Comparison of ENCODE assay signal across 16 cellular contexts in the genomic region with DNA sequence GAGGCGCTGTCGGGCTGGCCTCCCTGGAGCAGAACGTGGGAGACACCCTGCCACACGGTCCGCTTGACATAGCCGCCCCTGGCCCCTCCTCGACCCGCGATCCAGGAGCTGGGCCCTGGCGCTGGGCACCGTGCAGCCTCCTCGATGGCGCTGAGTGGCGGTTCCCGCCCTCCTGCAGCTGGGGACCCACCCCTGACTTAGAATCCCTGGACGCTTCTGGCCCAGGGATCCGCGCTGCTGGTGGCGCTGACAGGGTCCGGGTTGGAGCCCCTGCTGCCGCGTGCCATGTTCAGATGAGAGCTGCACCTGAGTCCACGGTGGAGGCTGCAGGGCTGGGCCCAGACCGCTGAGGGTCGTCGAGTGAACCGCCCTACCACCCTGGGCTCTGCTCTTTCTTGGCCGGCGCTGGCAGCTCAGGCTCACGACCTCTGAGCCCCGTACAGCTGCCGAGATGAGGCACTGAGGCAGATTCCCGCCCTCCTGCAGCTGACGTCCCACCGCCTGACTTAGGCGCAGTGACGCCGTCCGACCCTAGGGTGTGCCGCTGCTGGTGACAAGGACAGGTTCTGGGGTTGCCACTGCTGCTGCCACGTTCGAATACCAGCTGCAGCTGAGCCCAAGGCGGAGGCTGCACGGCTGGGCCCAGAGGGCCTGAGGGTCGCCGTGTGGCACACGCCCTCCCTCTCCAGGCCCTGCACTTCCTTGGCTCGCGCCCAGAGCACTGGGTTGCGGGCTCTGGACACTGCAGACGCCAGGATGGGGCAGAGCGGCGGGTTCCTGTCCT.
DNase-seq lines count a peak whose midpoint lies in the region; ATAC-seq and TF ChIP-seq lines count a peak whose summit lies in the region.
"Had no signal": no experiment of that assay in that cellular context is flagged by ENCODE, and none has a peak within 500 bp of the region (broad histone marks: within the 10 kb centered on the region; RNA-seq: fewer than 3 reads in every experiment).

No MANE protein-coding gene starts in this region.

- ATAC-seq in Right ventricle myocardium inferior (peak; percentile 31), upper lobe of left lung (ENCODE audit: low FRiP score in 2 of 2) (peak; percentile 32 to 67)
- ATAC-seq in natural killer cell treated with Interleukin-12 subunit alpha and Interleukin-12 subunit beta and Interleukin-15 and Interleukin-18, amount 100 ng/mL, for 72 hours = peak; percentile 36 to 48
- ATAC-seq: HepG2 had no signal

- TF ChIP-seq EP300 in upper lobe of left lung (IDR thresholded peaks at IDR 0.05) = no peak

- H3K9me3 Mint-ChIP-seq in natural killer cell treated with Interleukin-12 subunit alpha and Interleukin-12 subunit beta and Interleukin-15 and Interleukin-18, amount 100 ng/mL, for 72 hours = no peaks in the 10 kb centered on the region
- no peaks in the 10 kb centered on the region for H3K9me3 Mint-ChIP-seq in activated T-helper 1 cell treated with anti-CD3 and anti-CD28 coated beads, Interleukin-12 subunit alpha, Interleukin-12 subunit beta, Interleukin-2, Interleukin-4 antibody, amounts not matched to agents 30 ng/mL and 10 ng/mL and 1 ng/mL, durations not matched to agents 14 hours and 24 hours and 36 hours

- H3K4me3 ChIP-seq in choroid plexus epithelial cell (ENCODE audit: low read depth, low read length) (peak overlapping the region; percentile 15), upper lobe of left lung (no peak overlapping the region)
- H3K4me3 ChIP-seq: BLaER1 treated with 17β-estradiol and CSF1 and Interleukin-3, amounts not matched to agents 10 nM and 100 nM had no signal

- no peak for TF ChIP-seq CTCF in choroid plexus epithelial cell (conservative IDR thresholded peaks at IDR 0.05; ENCODE audit: low read depth, low read length)
- TF ChIP-seq CTCF in upper lobe of left lung (IDR thresholded peaks at IDR 0.05) = no peak

- DNase-seq in Right ventricle myocardium inferior (ENCODE audit: missing footprints) (no peak), cardiac septum (ENCODE audit: low spot score) (no peak), choroid plexus epithelial cell (ENCODE audit: low read depth) (no peak), upper lobe of left lung (peak in 1 of 2 donors; percentile 71), NCI-H2171 treated with DMSO at 0.1 percent for 48 hours (lab: John Stamatoyannopoulos, UW) (no peak)
- DNase-seq in natural killer cell treated with Interleukin-12 subunit alpha and Interleukin-12 subunit beta and Interleukin-15 and Interleukin-18, amount 100 ng/mL, for 72 hours (ENCODE audit: low spot score) = no peak
- DNase-seq in activated CD4-positive, CD25-positive, alpha-beta regulatory T cell (lab: John Stamatoyannopoulos, UW) = no peak
- DNase-seq in activated T-helper 1 cell treated with anti-CD3 and anti-CD28 coated beads, Interleukin-12 subunit alpha, Interleukin-12 subunit beta, Interleukin-2, Interleukin-4 antibody, amounts not matched to agents 30 ng/mL and 10 ng/mL and 1 ng/mL, durations not matched to agents 14 hours and 24 hours and 36 hours (ENCODE audit: low spot score) = no peak
- DNase-seq: 8988T, Karpas-422, NCI-H2081, NCI-H226, OCI-M1, RPMI8226 had no signal

- intact Hi-C loops in Right ventricle myocardium inferior (cut with DNase I) (no loop called here), cardiac septum (cut with DNase I) (no loop called here)
- intact Hi-C loops in activated T-helper 1 cell treated with anti-CD3 and anti-CD28 coated beads, Interleukin-12 subunit alpha, Interleukin-12 subunit beta, Interleukin-2, Interleukin-4 antibody, amounts not matched to agents 30 ng/mL and 10 ng/mL and 1 ng/mL, durations not matched to agents 14 hours and 24 hours and 36 hours (cut with micrococcal nuclease) = no loop called here

- H3K4me1 ChIP-seq in upper lobe of left lung = no peaks in the 10 kb centered on the region

- peaks cover under 1 to 5% of the 10 kb centered on the region in 2 donors for H3K27me3 Mint-ChIP-seq in natural killer cell treated with Interleukin-12 subunit alpha and Interleukin-12 subunit beta and Interleukin-15 and Interleukin-18, amount 100 ng/mL, for 72 hours
- peaks cover 5% of the 10 kb centered on the region for H3K27me3 Mint-ChIP-seq in activated T-helper 1 cell treated with anti-CD3 and anti-CD28 coated beads, Interleukin-12 subunit alpha, Interleukin-12 subunit beta, Interleukin-2, Interleukin-4 antibody, amounts not matched to agents 30 ng/mL and 10 ng/mL and 1 ng/mL, durations not matched to agents 14 hours and 24 hours and 36 hours (ENCODE audit: insufficient read depth)

- H3K36me3 ChIP-seq in upper lobe of left lung = no peaks in the 10 kb centered on the region
- H3K36me3 ChIP-seq: BLaER1 treated with 17β-estradiol and CSF1 and Interleukin-3, amounts not matched to agents 10 nM and 100 nM had no signal

- WGBS in upper lobe of left lung, 2 donors = 48 to 70% methylated on average over 4 to 49 of the region's 53 CpGs

- H3K36me3 Mint-ChIP-seq in natural killer cell treated with Interleukin-12 subunit alpha and Interleukin-12 subunit beta and Interleukin-15 and Interleukin-18, amount 100 ng/mL, for 72 hours = no peaks in the 10 kb centered on the region
- no peaks in the 10 kb centered on the region for H3K36me3 Mint-ChIP-seq in activated T-helper 1 cell treated with anti-CD3 and anti-CD28 coated beads, Interleukin-12 subunit alpha, Interleukin-12 subunit beta, Interleukin-2, Interleukin-4 antibody, amounts not matched to agents 30 ng/mL and 10 ng/mL and 1 ng/mL, durations not matched to agents 14 hours and 24 hours and 36 hours (ENCODE audit: low read depth)

- no peaks in the 10 kb centered on the region for H3K27me3 ChIP-seq in upper lobe of left lung
- H3K27me3 ChIP-seq: BLaER1 treated with 17β-estradiol and CSF1 and Interleukin-3, amounts not matched to agents 10 nM and 100 nM had no signal

- no peak for TF ChIP-seq POLR2A in upper lobe of left lung (IDR thresholded peaks at IDR 0.05)

- H3K27ac ChIP-seq in upper lobe of left lung = no peak overlapping the region
- H3K27ac ChIP-seq: BLaER1 treated with 17β-estradiol and CSF1 and Interleukin-3, amounts not matched to agents 10 nM and 100 nM had no signal

- peaks cover 0 to 2% of the 10 kb centered on the region in 2 donors for H3K4me1 Mint-ChIP-seq in natural killer cell treated with Interleukin-12 subunit alpha and Interleukin-12 subunit beta and Interleukin-15 and Interleukin-18, amount 100 ng/mL, for 72 hours (ENCODE audit: low read depth in 2 of 2)
- no peaks in the 10 kb centered on the region for H3K4me1 Mint-ChIP-seq in activated T-helper 1 cell treated with anti-CD3 and anti-CD28 coated beads, Interleukin-12 subunit alpha, Interleukin-12 subunit beta, Interleukin-2, Interleukin-4 antibody, amounts not matched to agents 30 ng/mL and 10 ng/mL and 1 ng/mL, durations not matched to agents 14 hours and 24 hours and 36 hours (ENCODE audit: low read depth)

- no peak overlapping the region for H3K4me3 Mint-ChIP-seq in natural killer cell treated with Interleukin-12 subunit alpha and Interleukin-12 subunit beta and Interleukin-15 and Interleukin-18, amount 100 ng/mL, for 72 hours
- H3K4me3 Mint-ChIP-seq in activated T-helper 1 cell treated with anti-CD3 and anti-CD28 coated beads, Interleukin-12 subunit alpha, Interleukin-12 subunit beta, Interleukin-2, Interleukin-4 antibody, amounts not matched to agents 30 ng/mL and 10 ng/mL and 1 ng/mL, durations not matched to agents 14 hours and 24 hours and 36 hours = no peak overlapping the region

- H3K9me3 ChIP-seq in upper lobe of left lung = no peaks in the 10 kb centered on the region

- no peak overlapping the region for H3K27ac Mint-ChIP-seq in natural killer cell treated with Interleukin-12 subunit alpha and Interleukin-12 subunit beta and Interleukin-15 and Interleukin-18, amount 100 ng/mL, for 72 hours
- no peak overlapping the region for H3K27ac Mint-ChIP-seq in activated T-helper 1 cell treated with anti-CD3 and anti-CD28 coated beads, Interleukin-12 subunit alpha, Interleukin-12 subunit beta, Interleukin-2, Interleukin-4 antibody, amounts not matched to agents 30 ng/mL and 10 ng/mL and 1 ng/mL, durations not matched to agents 14 hours and 24 hours and 36 hours
